Comparison of ENCODE assay signal across 1 cellular context in genomic region chr20:57130160-57130772, GRCh38.
TF ChIP-seq lines count a peak whose summit lies in the region.

No MANE protein-coding gene starts in this region.

TF ChIP-seq in HepG2, 621 proteins besides CTCF, POLR2A, EP300 and RAD21 (continued from another document and continues in another):
- TF ChIP-seq, protein P1, sequence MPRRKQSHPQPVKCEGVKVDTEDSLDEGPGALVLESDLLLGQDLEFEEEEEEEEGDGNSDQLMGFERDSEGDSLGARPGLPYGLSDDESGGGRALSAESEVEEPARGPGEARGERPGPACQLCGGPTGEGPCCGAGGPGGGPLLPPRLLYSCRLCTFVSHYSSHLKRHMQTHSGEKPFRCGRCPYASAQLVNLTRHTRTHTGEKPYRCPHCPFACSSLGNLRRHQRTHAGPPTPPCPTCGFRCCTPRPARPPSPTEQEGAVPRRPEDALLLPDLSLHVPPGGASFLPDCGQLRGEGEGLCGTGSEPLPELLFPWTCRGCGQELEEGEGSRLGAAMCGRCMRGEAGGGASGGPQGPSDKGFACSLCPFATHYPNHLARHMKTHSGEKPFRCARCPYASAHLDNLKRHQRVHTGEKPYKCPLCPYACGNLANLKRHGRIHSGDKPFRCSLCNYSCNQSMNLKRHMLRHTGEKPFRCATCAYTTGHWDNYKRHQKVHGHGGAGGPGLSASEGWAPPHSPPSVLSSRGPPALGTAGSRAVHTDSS (CRISPR knock-in tag; conservative IDR thresholded peaks at IDR 0.05), result no peak
- TF ChIP-seq ZNF777 (CRISPR knock-in tag; IDR thresholded peaks at IDR 0.05), result no peak
- 0 out of 2 replicates have a peak, but pooled peaks have one; percentile 23 for TF ChIP-seq ZMAT3 (CRISPR knock-in tag; conservative IDR thresholded peaks at IDR 0.05)
- TF ChIP-seq HMGXB4 (CRISPR knock-in tag; IDR thresholded peaks at IDR 0.05; ENCODE audit: borderline replicate concordance in 1 of 2, low read depth in 1 of 2), result no peak
- TF ChIP-seq PHF20 (CRISPR knock-in tag; IDR thresholded peaks at IDR 0.05), result no peak
- TF ChIP-seq ZFP62 (CRISPR knock-in tag; IDR thresholded peaks at IDR 0.05), result no peak
- TF ChIP-seq ZNF446 (CRISPR knock-in tag; IDR thresholded peaks at IDR 0.05), result no peak
- TF ChIP-seq, protein P2, sequence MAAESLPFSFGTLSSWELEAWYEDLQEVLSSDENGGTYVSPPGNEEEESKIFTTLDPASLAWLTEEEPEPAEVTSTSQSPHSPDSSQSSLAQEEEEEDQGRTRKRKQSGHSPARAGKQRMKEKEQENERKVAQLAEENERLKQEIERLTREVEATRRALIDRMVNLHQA (CRISPR knock-in tag; IDR thresholded peaks at IDR 0.05), result no peak
- no peak for TF ChIP-seq ZNF557 (CRISPR knock-in tag; IDR thresholded peaks at IDR 0.05)
- TF ChIP-seq ZNF496 (CRISPR knock-in tag; IDR thresholded peaks at IDR 0.05; ENCODE audit: insufficient replicate concordance), result no peak
- TF ChIP-seq FOXJ3 (CRISPR knock-in tag; IDR thresholded peaks at IDR 0.05; ENCODE audit: borderline replicate concordance), result 0 out of 2 replicates have a peak, but pooled peaks have one; percentile 82
- no peak for TF ChIP-seq ZBTB3 (CRISPR knock-in tag; IDR thresholded peaks at IDR 0.05; ENCODE audit: borderline replicate concordance, low read depth)
- TF ChIP-seq ZNF773 (CRISPR knock-in tag; IDR thresholded peaks at IDR 0.05; ENCODE audit: borderline replicate concordance), result no peak
- no peak for TF ChIP-seq PRDM15 (CRISPR knock-in tag; IDR thresholded peaks at IDR 0.05)
- peak; percentile 88 for TF ChIP-seq ZNF746 (CRISPR knock-in tag; IDR thresholded peaks at IDR 0.05)
- TF ChIP-seq REST (IDR thresholded peaks at IDR 0.05; ENCODE audit: borderline replicate concordance in 1 of 2, low read depth in 1 of 2, low read length in 2 of 2), result 0 out of 4 replicates have a peak, but pooled peaks of 1 of the 2 experiments have one; percentile 49
- TF ChIP-seq EZH2 (conservative IDR thresholded peaks at IDR 0.05; ENCODE audit: low read depth, low read length), result no peak
- TF ChIP-seq ZNF124 (CRISPR knock-in tag; IDR thresholded peaks at IDR 0.05), result peak; percentile 85; the same call in 1 of the 2 replicates
- peak; percentile 57 for TF ChIP-seq CCDC6 (CRISPR knock-in tag; IDR thresholded peaks at IDR 0.05)
- peak; percentile 87; the same call in 1 of the 2 replicates for TF ChIP-seq FOXK1 (CRISPR knock-in tag; IDR thresholded peaks at IDR 0.05; ENCODE audit: borderline replicate concordance, low read depth)
- peak; percentile 85 for TF ChIP-seq TARDBP (CRISPR knock-in tag; IDR thresholded peaks at IDR 0.05)
- no peak for TF ChIP-seq PRDM4 (CRISPR knock-in tag; IDR thresholded peaks at IDR 0.05; ENCODE audit: borderline replicate concordance)
- TF ChIP-seq, protein P3, sequence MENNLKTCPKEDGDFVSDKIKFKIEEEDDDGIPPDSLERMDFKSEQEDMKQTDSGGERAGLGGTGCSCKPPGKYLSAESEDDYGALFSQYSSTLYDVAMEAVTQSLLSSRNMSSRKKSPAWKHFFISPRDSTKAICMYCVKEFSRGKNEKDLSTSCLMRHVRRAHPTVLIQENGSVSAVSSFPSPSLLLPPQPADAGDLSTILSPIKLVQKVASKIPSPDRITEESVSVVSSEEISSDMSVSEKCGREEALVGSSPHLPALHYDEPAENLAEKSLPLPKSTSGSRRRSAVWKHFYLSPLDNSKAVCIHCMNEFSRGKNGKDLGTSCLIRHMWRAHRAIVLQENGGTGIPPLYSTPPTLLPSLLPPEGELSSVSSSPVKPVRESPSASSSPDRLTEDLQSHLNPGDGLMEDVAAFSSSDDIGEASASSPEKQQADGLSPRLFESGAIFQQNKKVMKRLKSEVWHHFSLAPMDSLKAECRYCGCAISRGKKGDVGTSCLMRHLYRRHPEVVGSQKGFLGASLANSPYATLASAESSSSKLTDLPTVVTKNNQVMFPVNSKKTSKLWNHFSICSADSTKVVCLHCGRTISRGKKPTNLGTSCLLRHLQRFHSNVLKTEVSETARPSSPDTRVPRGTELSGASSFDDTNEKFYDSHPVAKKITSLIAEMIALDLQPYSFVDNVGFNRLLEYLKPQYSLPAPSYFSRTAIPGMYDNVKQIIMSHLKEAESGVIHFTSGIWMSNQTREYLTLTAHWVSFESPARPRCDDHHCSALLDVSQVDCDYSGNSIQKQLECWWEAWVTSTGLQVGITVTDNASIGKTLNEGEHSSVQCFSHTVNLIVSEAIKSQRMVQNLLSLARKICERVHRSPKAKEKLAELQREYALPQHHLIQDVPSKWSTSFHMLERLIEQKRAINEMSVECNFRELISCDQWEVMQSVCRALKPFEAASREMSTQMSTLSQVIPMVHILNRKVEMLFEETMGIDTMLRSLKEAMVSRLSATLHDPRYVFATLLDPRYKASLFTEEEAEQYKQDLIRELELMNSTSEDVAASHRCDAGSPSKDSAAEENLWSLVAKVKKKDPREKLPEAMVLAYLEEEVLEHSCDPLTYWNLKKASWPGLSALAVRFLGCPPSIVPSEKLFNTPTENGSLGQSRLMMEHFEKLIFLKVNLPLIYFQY (CRISPR knock-in tag; IDR thresholded peaks at IDR 0.05; ENCODE audit: borderline replicate concordance), result peak; percentile 62; the same call in 1 of the 2 replicates
- TF ChIP-seq ZBTB14 (CRISPR knock-in tag; IDR thresholded peaks at IDR 0.05), result no peak
- TF ChIP-seq SAP130 (CRISPR knock-in tag; IDR thresholded peaks at IDR 0.05; ENCODE audit: low read depth), result peak; percentile 72
- TF ChIP-seq TFDP2 (CRISPR knock-in tag; IDR thresholded peaks at IDR 0.05), result peak; percentile 51
- TF ChIP-seq PRDM10 (CRISPR knock-in tag; IDR thresholded peaks at IDR 0.05; ENCODE audit: low read depth), result peak; percentile 57; the same call in 1 of the 2 replicates
- no peak for TF ChIP-seq LCORL (IDR thresholded peaks at IDR 0.05)
- TF ChIP-seq LCORL (CRISPR knock-in tag; IDR thresholded peaks at IDR 0.05), result peak; percentile 77; the same call in 1 of the 2 replicates
